In genomic region chr16:24730914-24731313, GRCh38 we compare ENCODE assay signal across 8 cellular contexts. TPM values are rescaled to one million over a fixed set of nuclear protein-coding genes. Genes with fewer than 3 reads are reported as not detected.
A peak's percentile ranks its signal among the peaks of the same experiment; 100 is the strongest.
DNase-seq lines count a peak whose midpoint lies in the region; ATAC-seq and TF ChIP-seq lines count a peak whose summit lies in the region.

No MANE protein-coding gene starts in this region.

- H3K27me3 Mint-ChIP-seq in activated CD8-positive, alpha-beta memory T cell treated with anti-CD3 and anti-CD28 coated beads, Interleukin-2, amount 10 ng/mL, durations not matched to agents 7 days and 5 days = no peaks in the 10 kb centered on the region

- no peak for ATAC-seq in activated CD8-positive, alpha-beta memory T cell treated with anti-CD3 and anti-CD28 coated beads, Interleukin-2, amount 10 ng/mL, durations not matched to agents 7 days and 5 days
- ATAC-seq in GM18868 (IDR thresholded peaks at IDR 0.05; ENCODE audit: unreplicated experiment) (no peak), GM19395 (IDR thresholded peaks at IDR 0.05; ENCODE audit: unreplicated experiment) (no peak), HG03442 (IDR thresholded peaks at IDR 0.05; ENCODE audit: unreplicated experiment) (no peak)

- no peaks in the 10 kb centered on the region for H3K9me3 ChIP-seq in adipocyte (ENCODE audit: control insufficient read depth, low read length)
- H3K9me3 ChIP-seq in thymus (ENCODE audit: control insufficient read depth) = no peaks in the 10 kb centered on the region

- 52% methylated on average over 6 of the region's 6 CpGs for WGBS in thymus

- no peaks in the 10 kb centered on the region for H3K9me3 Mint-ChIP-seq in activated CD8-positive, alpha-beta memory T cell treated with anti-CD3 and anti-CD28 coated beads, Interleukin-2, amount 10 ng/mL, durations not matched to agents 7 days and 5 days (ENCODE audit: low read depth)

- H3K9ac ChIP-seq in adipocyte (ENCODE audit: low read length) = peak overlapping the region; percentile 98

- H3K36me3 ChIP-seq in adipocyte (ENCODE audit: control insufficient read depth, insufficient read depth, low read length, severe bottlenecking) (peaks cover 18% of the 10 kb centered on the region), kidney epithelial cell (ENCODE audit: control insufficient read depth, insufficient read depth, low read length) (no peaks in the 10 kb centered on the region), thymus (ENCODE audit: control insufficient read depth, insufficient read depth) (peaks cover 9% of the 10 kb centered on the region)

- no peak for DNase-seq in activated CD8-positive, alpha-beta memory T cell treated with anti-CD3 and anti-CD28 coated beads, Interleukin-2, amount 10 ng/mL, durations not matched to agents 7 days and 5 days
- DNase-seq in activated CD8-positive, alpha-beta memory T cell treated with anti-CD3 and anti-CD28 coated beads for 24 hours = no peak
- DNase-seq in adipocyte (ENCODE audit: low read depth) = no peak
- DNase-seq in kidney epithelial cell (ENCODE audit: low read depth) = no peak

- peaks cover 32% of the 10 kb centered on the region for H3K4me1 Mint-ChIP-seq in activated CD8-positive, alpha-beta memory T cell treated with anti-CD3 and anti-CD28 coated beads, Interleukin-2, amount 10 ng/mL, durations not matched to agents 7 days and 5 days

- H3K4me1 ChIP-seq in adipocyte (ENCODE audit: control insufficient read depth, insufficient read depth, low read length) (peaks cover 52% of the 10 kb centered on the region), thymus (ENCODE audit: control insufficient read depth, insufficient read depth, low read length) (peaks cover 9% of the 10 kb centered on the region)

- CTCF ChIA-PET in activated CD8-positive, alpha-beta memory T cell treated with anti-CD3 and anti-CD28 coated beads, Interleukin-2, amount 10 ng/mL, durations not matched to agents 7 days and 5 days (lab: Charles Lee) = interaction anchor here (0.7 kb wide), 2 partner anchors 9 to 381 kb away, joined by 3 read pairs; no protein-coding TSS in a partner anchor

- no peaks in the 10 kb centered on the region for H3K27me3 ChIP-seq in adipocyte (replicated peaks; ENCODE audit: control insufficient read depth, insufficient read depth, low read length)
- H3K27me3 ChIP-seq in kidney epithelial cell (ENCODE audit: control insufficient read depth, insufficient read depth, low read length) = no peaks in the 10 kb centered on the region
- H3K27me3 ChIP-seq in thymus (ENCODE audit: control insufficient read depth, insufficient read depth) = no peaks in the 10 kb centered on the region

- no peak overlapping the region for H3K27ac ChIP-seq in thymus (ENCODE audit: low read depth)

- peaks cover 25% of the 10 kb centered on the region for H3K36me3 Mint-ChIP-seq in activated CD8-positive, alpha-beta memory T cell treated with anti-CD3 and anti-CD28 coated beads, Interleukin-2, amount 10 ng/mL, durations not matched to agents 7 days and 5 days

- H3K4me3 ChIP-seq in adipocyte (ENCODE audit: low read length) = peak overlapping the region; percentile 94
- H3K4me3 ChIP-seq in kidney epithelial cell (ENCODE audit: low read depth, low read length) = peak overlapping the region; percentile 90
- peak overlapping the region; percentile 82 for H3K4me3 ChIP-seq in thymus (ENCODE audit: low read length)

- no peak for TF ChIP-seq CTCF in kidney epithelial cell (IDR thresholded peaks at IDR 0.05; ENCODE audit: insufficient read depth, low read length, poor library complexity, severe bottlenecking)

- peak overlapping the region; percentile 99 for H3K27ac Mint-ChIP-seq in activated CD8-positive, alpha-beta memory T cell treated with anti-CD3 and anti-CD28 coated beads, Interleukin-2, amount 10 ng/mL, durations not matched to agents 7 days and 5 days

- peak overlapping the region; percentile 92 for H3K4me3 Mint-ChIP-seq in activated CD8-positive, alpha-beta memory T cell treated with anti-CD3 and anti-CD28 coated beads, Interleukin-2, amount 10 ng/mL, durations not matched to agents 7 days and 5 days

RNA-seq across cellular contexts. Expression of gene TNRC6A, which starts 1.5 kb away (rescaled TPM):
- total RNA-seq in activated CD8-positive, alpha-beta memory T cell treated with anti-CD3 and anti-CD28 coated beads, Interleukin-2, amount 10 ng/mL, durations not matched to agents 7 days and 5 days = 10 to 100 TPM; 38.9 to 39.6 TPM
- 17.5 and 18.4 TPM in 2 replicates for total RNA-seq in kidney epithelial cell
- polyA plus RNA-seq in thymus = 16.3 TPM
